Comparison of ENCODE assay signal across 33 cellular contexts in genomic region chr17:46739982-46740381, GRCh38.
"Had no signal": no experiment of that assay in that cellular context is flagged by ENCODE, and none has a peak within 500 bp of the region (broad histone marks: within the 10 kb centered on the region; RNA-seq: fewer than 3 reads in every experiment).

No MANE protein-coding gene starts in this region.

- H2AFZ ChIP-seq: PC-9 had no signal

- FAIRE-seq: RCC 7860 had no signal

- DNase-seq: activated CD4-positive, alpha-beta memory T cell treated with anti-CD3 and anti-CD28 coated beads, Interleukin-2, amount 10 ng/mL, durations not matched to agents 7 days and 5 days; activated CD4-positive, alpha-beta T cell treated with anti-CD3 and anti-CD28 coated beads for 1 hour; activated CD4-positive, alpha-beta T cell treated with anti-CD3 and anti-CD28 coated beads for 48 hours; activated CD4-positive, CD25-positive, alpha-beta regulatory T cell; activated CD8-positive, alpha-beta memory T cell treated with anti-CD3 and anti-CD28 coated beads for 24 hours; activated CD8-positive, alpha-beta memory T cell treated with anti-CD3 and anti-CD28 coated beads, Interleukin-2, amount 10 ng/mL, durations not matched to agents 7 days and 5 days; activated CD8-positive, alpha-beta memory T cell treated with anti-CD3 and anti-CD28 coated beads, Interleukin-2, amount 50 U/mL, for 48 hours; activated effector memory CD4-positive, alpha-beta T cell treated with anti-CD3 and anti-CD28 coated beads, Interleukin-2, amount 50 U/mL, for 16 hours; activated naive CD4-positive, alpha-beta T cell; activated naive CD4-positive, alpha-beta T cell treated with anti-CD3 and anti-CD28 coated beads, Interleukin-2, amount 50 U/mL, for 16 hours; activated naive CD8-positive, alpha-beta T cell treated with anti-CD3 and anti-CD28 coated beads for 36 hours; activated T-cell treated with anti-CD3 and anti-CD28 coated beads, Interleukin-2, amount 50 U/mL, for 48 hours; amygdala; Karpas-422; NCI-H1105; NCI-H1417 treated with DMSO at 0.1 percent for 48 hours; NCI-H1694; NCI-H2029; NCI-H345; NCI-H510A; NCI-H526; NCI-H748 treated with DMSO at 0.1 percent for 48 hours; NK-92 treated with Interleukin-12 subunit alpha and Interleukin-12 subunit beta, amount 100 ng/mL, for 24 hours; SIG-M5; T1000; WERI-Rb-1 had no signal

- ATAC-seq: activated CD8-positive, alpha-beta memory T cell treated with anti-CD3 and anti-CD28 coated beads, Interleukin-2, amount 10 ng/mL, durations not matched to agents 7 days and 5 days; Right ventricle myocardium inferior had no signal

- H3K27ac ChIP-seq: ascending aorta, cardiac muscle cell, PC-9, RWPE1, WERI-Rb-1 had no signal

- H3K4me1 ChIP-seq: ascending aorta had no signal

- H3K9me3 Mint-ChIP-seq: activated CD4-positive, alpha-beta memory T cell treated with anti-CD3 and anti-CD28 coated beads, Interleukin-2, amount 10 ng/mL, durations not matched to agents 7 days and 5 days; activated naive CD8-positive, alpha-beta T cell treated with anti-CD3 and anti-CD28 coated beads for 36 hours; central memory CD8-positive, alpha-beta T cell had no signal

- H3K27me3 Mint-ChIP-seq: activated CD4-positive, alpha-beta memory T cell treated with anti-CD3 and anti-CD28 coated beads, Interleukin-2, amount 10 ng/mL, durations not matched to agents 7 days and 5 days; activated CD8-positive, alpha-beta memory T cell treated with anti-CD3 and anti-CD28 coated beads, Interleukin-2, amount 10 ng/mL, durations not matched to agents 7 days and 5 days; activated naive CD8-positive, alpha-beta T cell treated with anti-CD3 and anti-CD28 coated beads for 36 hours; central memory CD8-positive, alpha-beta T cell had no signal

- H3K4me3 Mint-ChIP-seq: activated CD4-positive, alpha-beta memory T cell treated with anti-CD3 and anti-CD28 coated beads, Interleukin-2, amount 10 ng/mL, durations not matched to agents 7 days and 5 days; activated CD8-positive, alpha-beta memory T cell treated with anti-CD3 and anti-CD28 coated beads, Interleukin-2, amount 10 ng/mL, durations not matched to agents 7 days and 5 days; activated naive CD8-positive, alpha-beta T cell treated with anti-CD3 and anti-CD28 coated beads for 36 hours; central memory CD8-positive, alpha-beta T cell had no signal

- H3K4me1 Mint-ChIP-seq: activated CD4-positive, alpha-beta memory T cell treated with anti-CD3 and anti-CD28 coated beads, Interleukin-2, amount 10 ng/mL, durations not matched to agents 7 days and 5 days; activated CD8-positive, alpha-beta memory T cell treated with anti-CD3 and anti-CD28 coated beads, Interleukin-2, amount 10 ng/mL, durations not matched to agents 7 days and 5 days; activated naive CD8-positive, alpha-beta T cell treated with anti-CD3 and anti-CD28 coated beads for 36 hours; central memory CD8-positive, alpha-beta T cell had no signal

- H3K27ac Mint-ChIP-seq: activated CD4-positive, alpha-beta memory T cell treated with anti-CD3 and anti-CD28 coated beads, Interleukin-2, amount 10 ng/mL, durations not matched to agents 7 days and 5 days; activated CD8-positive, alpha-beta memory T cell treated with anti-CD3 and anti-CD28 coated beads, Interleukin-2, amount 10 ng/mL, durations not matched to agents 7 days and 5 days; activated naive CD8-positive, alpha-beta T cell treated with anti-CD3 and anti-CD28 coated beads for 36 hours had no signal

- H3K27me3 ChIP-seq: ascending aorta, cardiac muscle cell had no signal

- H3K4me3 ChIP-seq: ascending aorta, cardiac muscle cell, PC-9 had no signal

- H3K4me2 ChIP-seq: PC-9 had no signal

- H3K36me3 ChIP-seq: cardiac muscle cell had no signal

- H3K9me3 ChIP-seq: ascending aorta had no signal

- H3K36me3 Mint-ChIP-seq: activated CD8-positive, alpha-beta memory T cell treated with anti-CD3 and anti-CD28 coated beads, Interleukin-2, amount 10 ng/mL, durations not matched to agents 7 days and 5 days had no signal
